ENCODE assay signal across 10 cellular contexts in the genomic region with DNA sequence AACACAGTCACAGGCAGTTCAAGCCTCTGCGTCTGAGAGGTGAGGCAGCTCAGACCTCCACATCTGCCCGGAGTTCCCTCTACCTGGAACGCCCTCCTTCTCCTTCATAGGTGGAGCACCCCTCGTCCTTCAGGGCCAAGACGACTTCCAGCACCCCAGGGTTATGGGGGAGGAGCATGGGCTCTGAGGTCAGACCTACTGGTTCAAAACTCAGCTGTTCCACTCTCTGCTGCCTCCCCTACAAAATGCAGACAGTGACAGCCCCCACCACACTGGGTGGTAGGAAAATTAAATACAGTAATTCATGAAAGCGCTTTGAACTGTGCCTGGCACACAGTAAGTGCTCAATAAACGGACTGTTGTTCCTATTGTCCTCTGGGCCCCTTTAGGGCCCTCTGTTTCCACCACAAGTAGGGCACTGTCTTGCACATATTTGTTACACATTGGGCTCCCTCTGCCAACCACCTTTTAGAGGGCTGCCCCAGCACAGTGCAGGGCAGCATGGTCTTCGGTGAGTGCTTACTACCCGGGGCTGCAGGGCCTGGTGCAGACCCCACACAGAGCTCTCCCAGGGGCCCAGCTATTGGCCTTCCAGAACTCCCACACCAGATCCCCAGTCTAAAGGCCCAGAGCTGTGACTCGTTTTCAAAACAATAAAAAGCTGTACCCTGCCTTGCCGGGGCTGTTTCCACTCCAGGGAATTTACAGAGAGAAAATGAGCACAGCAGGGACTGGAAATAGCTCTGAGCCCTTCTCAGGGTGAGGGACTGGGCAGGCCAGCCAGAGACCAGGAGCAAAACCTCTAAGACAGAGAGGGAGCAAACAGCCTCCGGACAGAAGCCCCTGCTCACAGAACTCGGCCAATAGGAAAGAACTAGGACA. TPM values are rescaled to one million over a fixed set of nuclear protein-coding genes. Genes with fewer than 3 reads are reported as not detected.
A peak's percentile ranks its signal among the peaks of the same experiment; 100 is the strongest.
DNase-seq lines count a peak whose midpoint lies in the region; ATAC-seq and TF ChIP-seq lines count a peak whose summit lies in the region.
"Had no signal": no experiment of that assay in that cellular context is flagged by ENCODE, and none has a peak within 500 bp of the region (broad histone marks: within the 10 kb centered on the region; RNA-seq: fewer than 3 reads in every experiment).

No MANE protein-coding gene starts in this region.

- H3K9me3 Mint-ChIP-seq in CD8-positive, alpha-beta memory T cell = no peaks in the 10 kb centered on the region

- intact Hi-C loops in testis (cut with DNase I; ENCODE audit: low total_unique reads) = no loop called here

- ATAC-seq in HG02970 (IDR thresholded peaks at IDR 0.05; ENCODE audit: low FRiP score, unreplicated experiment) = no peak

- no peak overlapping the region for H3K27ac ChIP-seq in CD8-positive, alpha-beta memory T cell (ENCODE audit: low read depth, low read length)
- peak overlapping the region in 3 of 4 donors; percentile 10 to 25 (median 17) for H3K27ac ChIP-seq in Peyer's patch
- H3K27ac ChIP-seq in testis = peak overlapping the region in 1 of 2 donors; percentile 46

- no peak overlapping the region for H3K4me3 ChIP-seq in CD8-positive, alpha-beta memory T cell (ENCODE audit: low read length)
- H3K4me3 ChIP-seq in Peyer's patch = no peak overlapping the region
- H3K4me3 ChIP-seq in fibroblast of pulmonary artery (replicated peaks; ENCODE audit: low read depth, low read length) = peak overlapping the region; percentile 89
- H3K4me3 ChIP-seq in retinal pigment epithelial cell (ENCODE audit: low read length) = peak overlapping the region; percentile 25
- no peak overlapping the region for H3K4me3 ChIP-seq in testis

- H3K27ac Mint-ChIP-seq in CD8-positive, alpha-beta memory T cell = peak overlapping the region; percentile 74 to 93 (median 88)

- no peaks in the 10 kb centered on the region for H3K27me3 ChIP-seq in CD8-positive, alpha-beta memory T cell (ENCODE audit: insufficient read depth, low read length, poor library complexity, severe bottlenecking)
- H3K27me3 ChIP-seq in Peyer's patch (no peaks in the 10 kb centered on the region), testis (no peaks in the 10 kb centered on the region)

- peaks cover 51% of the 10 kb centered on the region for H3K4me1 ChIP-seq in CD8-positive, alpha-beta memory T cell (ENCODE audit: insufficient read depth, low read length)
- H3K4me1 ChIP-seq in Peyer's patch (peaks cover 0 to 48% (median 7%) of the 10 kb centered on the region in 4 donors), testis (peaks cover 37% of the 10 kb centered on the region)

- H3K36me3 Mint-ChIP-seq in CD8-positive, alpha-beta memory T cell = peaks cover 0 to 9% (median 0%) of the 10 kb centered on the region in 3 donors

- TF ChIP-seq CTCF in Peyer's patch (IDR thresholded peaks at IDR 0.05) (no peak), fibroblast of pulmonary artery (IDR thresholded peaks at IDR 0.05; ENCODE audit: low read length, missing control alignments) (no peak), retinal pigment epithelial cell (conservative IDR thresholded peaks at IDR 0.05; ENCODE audit: low read depth, low read length) (no peak), testis (IDR thresholded peaks at IDR 0.05) (no peak)

- H3K27me3 Mint-ChIP-seq in CD8-positive, alpha-beta memory T cell = peaks cover 0 to 1% of the 10 kb centered on the region in 2 donors

- H3K9me3 ChIP-seq in CD8-positive, alpha-beta memory T cell (ENCODE audit: low read length) = no peaks in the 10 kb centered on the region
- H3K9me3 ChIP-seq in Peyer's patch = no peaks in the 10 kb centered on the region
- H3K9me3 ChIP-seq in testis = no peaks in the 10 kb centered on the region

- peak overlapping the region; percentile 69 to 94 (median 89) for H3K4me3 Mint-ChIP-seq in CD8-positive, alpha-beta memory T cell

- H3K4me1 Mint-ChIP-seq in CD8-positive, alpha-beta memory T cell = peaks cover 58 to 79% (median 64%) of the 10 kb centered on the region in 3 donors

- no peak for DNase-seq in CD8-positive, alpha-beta memory T cell
- DNase-seq in Peyer's patch (no peak), fibroblast of pulmonary artery (ENCODE audit: low read depth) (no peak), retinal pigment epithelial cell (ENCODE audit: low read depth) (no peak), NCI-H524 treated with DMSO at 0.1 percent for 48 hours (lab: John Stamatoyannopoulos, UW) (no peak), testis (no peak), NCI-H526 treated with DMSO at 0.1 percent for 48 hours (lab: John Stamatoyannopoulos, UW) (no peak)
- DNase-seq: stimulated activated CD4-positive, alpha-beta T cell treated with anti-CD3 and anti-CD28 coated beads, Interleukin-4, amount 100 ng/mL, for 24 hours; SW 1271 had no signal

- CTCF ChIA-PET in CD8-positive, alpha-beta memory T cell (lab: Charles Lee) = interaction anchor here (1.5 kb wide), 1 partner anchor 218 kb away, joined by 4 read pairs; no protein-coding TSS in a partner anchor

- POLR2A ChIA-PET in CD8-positive, alpha-beta memory T cell (lab: Charles Lee) = no interaction called here

- WGBS in testis, 2 donors = 55 to 56% methylated on average over 12 to 13 of the region's 13 CpGs

- no peaks in the 10 kb centered on the region for H3K36me3 ChIP-seq in CD8-positive, alpha-beta memory T cell (ENCODE audit: insufficient read depth, low read length)
- no peaks in the 10 kb centered on the region for H3K36me3 ChIP-seq in Peyer's patch
- H3K36me3 ChIP-seq in testis (ENCODE audit: low read depth, missing control alignments) = no peaks in the 10 kb centered on the region

- TF ChIP-seq POLR2A in Peyer's patch (IDR thresholded peaks at IDR 0.05) (no peak), testis (IDR thresholded peaks at IDR 0.05) (no peak)

RNA-seq across cellular contexts. Expression of gene TMEM184B, which starts 2.5 kb away (rescaled TPM):
- 10 to 100 TPM; 29.0 to 31.7 TPM for total RNA-seq in CD8-positive, alpha-beta memory T cell
- 23.4 TPM for polyA plus RNA-seq in CD8-positive, alpha-beta memory T cell
- total RNA-seq in Peyer's patch (10 to 100 TPM; 39.1 to 56.1 (median 51.4) TPM), testis (10 to 100 TPM; 35.4 to 66.5 TPM)
- polyA plus RNA-seq in testis (ENCODE audit: insufficient read depth, low read depth, low replicate concordance) = 25.2 TPM

RNA-seq across cellular contexts. Expression of gene CSNK1E, which starts 46.9 kb away (rescaled TPM):
- 100 to 1,000 TPM; 102 to 105 TPM for total RNA-seq in CD8-positive, alpha-beta memory T cell
- 14.1 TPM for polyA plus RNA-seq in CD8-positive, alpha-beta memory T cell
- total RNA-seq in Peyer's patch (100 to 1,000 TPM in 3 of 4 donors, 10 to 100 TPM in 1; 39.1 to 254 (median 114) TPM), testis (100 to 1,000 TPM; 133 to 134 TPM)
- polyA plus RNA-seq in testis (ENCODE audit: insufficient read depth, low read depth, low replicate concordance) = 69.2 TPM

Comparison
In these comparisons a context has a peak if more than half of its experiments do, and no peak if none do; other contexts are left out.
1. H3K4me3 ChIP-seq: peak in fibroblast of pulmonary artery (single experiment) and retinal pigment epithelial cell (single experiment); none in CD8-positive, alpha-beta memory T cell (single experiment), Peyer's patch (0 of 4) and testis (0 of 2).